Comparison of ENCODE assay signal across 8 cellular contexts in the genomic region with DNA sequence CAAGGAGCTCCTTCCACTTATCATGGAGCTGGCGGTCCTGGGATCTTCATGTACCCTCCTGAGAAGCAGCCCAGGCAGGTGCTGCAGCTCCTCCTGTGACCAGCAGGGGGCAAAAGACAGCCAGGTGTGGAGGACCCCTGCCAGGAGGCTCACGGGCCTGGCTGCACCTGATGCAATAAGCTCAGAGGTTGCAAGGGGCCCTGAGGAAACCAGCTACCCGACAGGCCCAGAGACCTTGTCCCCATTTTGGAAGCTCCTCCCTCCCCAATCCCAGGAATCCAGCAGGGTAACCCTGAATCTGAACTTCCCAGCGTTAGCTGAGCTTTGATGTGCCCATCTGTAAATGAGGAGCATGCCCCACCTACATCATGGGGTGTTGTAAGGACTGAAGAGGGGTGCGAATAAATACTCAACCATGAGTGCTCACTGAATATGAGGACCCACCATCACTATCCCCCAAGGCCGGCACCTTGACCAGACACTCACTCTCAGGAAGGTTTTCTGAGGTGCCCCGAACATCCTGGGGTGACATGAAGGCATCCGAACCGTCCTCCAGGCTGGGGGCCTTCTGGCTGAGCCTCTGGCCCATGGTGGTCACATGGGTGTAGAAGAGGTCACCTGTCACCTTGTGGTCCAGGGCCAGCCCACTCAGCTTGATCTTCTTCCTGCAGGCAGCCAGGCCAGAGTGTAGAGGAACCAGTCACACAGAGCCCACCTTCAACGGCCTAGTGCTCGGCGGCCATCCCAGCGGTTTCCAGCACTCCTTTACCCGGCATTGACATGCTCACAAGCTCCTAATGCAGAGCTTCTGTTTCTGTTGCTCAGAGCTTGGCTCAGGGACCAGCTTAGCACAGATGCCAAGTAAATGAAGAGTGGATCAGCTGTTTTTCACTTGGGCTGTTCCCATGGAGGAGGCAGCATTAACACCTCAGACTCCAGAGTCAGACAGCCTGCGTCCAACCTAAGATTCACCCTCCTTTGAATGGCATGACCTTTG. TPM values are rescaled to one million over a fixed set of nuclear protein-coding genes. Genes with fewer than 3 reads are reported as not detected.
DNase-seq lines count a peak whose midpoint lies in the region; ATAC-seq, FAIRE-seq and TF ChIP-seq lines count a peak whose summit lies in the region.

No MANE protein-coding gene starts in this region.

- H3K36me3 Mint-ChIP-seq in T-helper 1 cell treated with Interleukin-12 subunit alpha and Interleukin-12 subunit beta and Interleukin-4 antibody, amounts not matched to agents 30 μg/mL and 1 μg/mL, for 36 hours (ENCODE audit: low read depth), result peaks cover 2% of the 10 kb centered on the region
- H3K36me3 Mint-ChIP-seq in astrocyte (ENCODE audit: low read depth, unreplicated experiment), result peaks cover 10% of the 10 kb centered on the region

- H3K27me3 ChIP-seq in AG04450 (ENCODE audit: control insufficient read depth, insufficient read depth, low read length) (no peaks in the 10 kb centered on the region), astrocyte (ENCODE audit: insufficient read depth, low read length) (no peaks in the 10 kb centered on the region), kidney epithelial cell (ENCODE audit: control insufficient read depth, insufficient read depth, low read length) (no peaks in the 10 kb centered on the region)

- H3K9ac ChIP-seq in astrocyte (ENCODE audit: low read length), result no peak overlapping the region

- CTCF ChIA-PET in AG04450 (lab: Charles Lee), result interaction anchor here (0.6 to 6.3 kb wide), 40 partner anchors 8 to 1032 kb away, joined by 3 to 121 read pairs (median 5); partner anchors contain the start of genes RTN4RL2, SLC43A1, SMTNL1 and TNKS1BP1

- DNase-seq in AG04450 (ENCODE audit: low read depth, low spot score) (no peak), HT-29 (ENCODE audit: low spot score) (peak; percentile 87), astrocyte (ENCODE audit: low read depth) (no peak), kidney epithelial cell (ENCODE audit: low read depth) (no peak)
- peak in 2 of 3 experiments; percentile 68 to 73 for DNase-seq in stimulated activated CD4-positive, alpha-beta T cell treated with anti-CD3 and anti-CD28 coated beads, TNF-alpha, amount 100 ng/mL, for 24 hours (ENCODE audit: low read depth in 3 of 3)

- ATAC-seq in GM19035 (IDR thresholded peaks at IDR 0.05; ENCODE audit: unreplicated experiment), result peak; percentile 77
- ATAC-seq in GM19467 (IDR thresholded peaks at IDR 0.05; ENCODE audit: unreplicated experiment), result no peak

- H3K27ac ChIP-seq in AG04450 (ENCODE audit: low read depth, low read length), result peak overlapping the region; percentile 31
- H3K27ac ChIP-seq in astrocyte (ENCODE audit: low read depth, low read length), result no peak overlapping the region

- no peak overlapping the region for H2AFZ ChIP-seq in astrocyte (ENCODE audit: low read depth, low read length)

- H3K4me1 ChIP-seq in astrocyte (ENCODE audit: insufficient read depth, low read length), result no peaks in the 10 kb centered on the region

- H3K36me3 ChIP-seq in astrocyte (ENCODE audit: insufficient read depth, low read length) (no peaks in the 10 kb centered on the region), kidney epithelial cell (ENCODE audit: control insufficient read depth, insufficient read depth, low read length) (no peaks in the 10 kb centered on the region)

- no peak overlapping the region for H3K4me3 ChIP-seq in AG04450 (ENCODE audit: low read depth, low read length)
- H3K4me3 ChIP-seq in astrocyte (ENCODE audit: insufficient read depth, low read depth, low read length), result no peak overlapping the region
- H3K4me3 ChIP-seq in kidney epithelial cell (ENCODE audit: low read depth, low read length), result no peak overlapping the region

- no peaks in the 10 kb centered on the region for H3K9me3 Mint-ChIP-seq in T-helper 1 cell treated with Interleukin-12 subunit alpha and Interleukin-12 subunit beta and Interleukin-4 antibody, amounts not matched to agents 30 μg/mL and 1 μg/mL, for 36 hours
- no peaks in the 10 kb centered on the region for H3K9me3 Mint-ChIP-seq in astrocyte (ENCODE audit: unreplicated experiment)

- no peak overlapping the region for H3K4me2 ChIP-seq in astrocyte (ENCODE audit: low read length)

- no peak overlapping the region for H3K4me3 Mint-ChIP-seq in T-helper 1 cell treated with Interleukin-12 subunit alpha and Interleukin-12 subunit beta and Interleukin-4 antibody, amounts not matched to agents 30 μg/mL and 1 μg/mL, for 36 hours
- H3K4me3 Mint-ChIP-seq in astrocyte (ENCODE audit: unreplicated experiment), result no peak overlapping the region

- H4K20me1 ChIP-seq in astrocyte (ENCODE audit: insufficient read depth, low read length), result peaks cover 4% of the 10 kb centered on the region

- no peaks in the 10 kb centered on the region for H3K79me2 ChIP-seq in astrocyte (ENCODE audit: insufficient read depth, low read length)

- H3K4me1 Mint-ChIP-seq in T-helper 1 cell treated with Interleukin-12 subunit alpha and Interleukin-12 subunit beta and Interleukin-4 antibody, amounts not matched to agents 30 μg/mL and 1 μg/mL, for 36 hours (ENCODE audit: low read depth), result peaks cover 3% of the 10 kb centered on the region
- H3K4me1 Mint-ChIP-seq in astrocyte (ENCODE audit: low read depth, unreplicated experiment), result no peaks in the 10 kb centered on the region

- TF ChIP-seq CTCF in AG04450 (IDR thresholded peaks at IDR 0.05; ENCODE audit: low read depth, low read length) (peak; percentile 87), astrocyte (IDR thresholded peaks at IDR 0.05; ENCODE audit: insufficient read depth, low read depth, low read length) (peak; percentile 75), kidney epithelial cell (IDR thresholded peaks at IDR 0.05; ENCODE audit: insufficient read depth, low read length, poor library complexity, severe bottlenecking) (peak; percentile 98)

- POLR2A ChIA-PET in AG04450 (lab: Yijun Ruan, JAX), result interaction anchor here (1.1 kb wide), 1 partner anchor 33 kb away, joined by 5 read pairs; no protein-coding TSS in a partner anchor

- H3K27me3 Mint-ChIP-seq in T-helper 1 cell treated with Interleukin-12 subunit alpha and Interleukin-12 subunit beta and Interleukin-4 antibody, amounts not matched to agents 30 μg/mL and 1 μg/mL, for 36 hours (ENCODE audit: low read depth), result no peaks in the 10 kb centered on the region
- H3K27me3 Mint-ChIP-seq in astrocyte (ENCODE audit: low read depth, unreplicated experiment), result peaks cover 40% of the 10 kb centered on the region

- H3K27ac Mint-ChIP-seq in T-helper 1 cell treated with Interleukin-12 subunit alpha and Interleukin-12 subunit beta and Interleukin-4 antibody, amounts not matched to agents 30 μg/mL and 1 μg/mL, for 36 hours, result peak overlapping the region; percentile 49
- H3K27ac Mint-ChIP-seq in astrocyte (ENCODE audit: unreplicated experiment), result no peak overlapping the region

- H3K9me3 ChIP-seq in AG04450 (ENCODE audit: control insufficient read depth, insufficient read depth, low read length) (no peaks in the 10 kb centered on the region), astrocyte (ENCODE audit: insufficient read depth, low read depth, low read length) (no peaks in the 10 kb centered on the region)

- FAIRE-seq in astrocyte (lab: Jason Lieb, UNC), result no peak

RNA-seq across cellular contexts. Expression of gene SLC43A1, which starts 21.7 kb away (rescaled TPM):
- polyA plus RNA-seq in AG04450 (2011; rRNA removed), result 14.6 and 17.5 TPM in 2 replicates
- polyA minus RNA-seq in AG04450 (2011; rRNA and poly(A)+ RNA removed), result 24.5 and 30.1 TPM in 2 replicates
- 47.7 and 60.8 TPM in 2 replicates for total RNA-seq in HT-29 (2014; rRNA removed; shearing (Covaris generic))
- total RNA-seq in astrocyte (3.5 and 4.5 TPM in 2 replicates), kidney epithelial cell (12.5 and 16.7 TPM in 2 replicates)

RNA-seq across cellular contexts. Expression of gene RTN4RL2, which starts 33.5 kb away (rescaled TPM):
- 0.11 and 0.45 TPM in 2 replicates for polyA plus RNA-seq in AG04450 (2011; rRNA removed)
- polyA minus RNA-seq in AG04450 (2011; rRNA and poly(A)+ RNA removed), result not detected in 2 replicates
- 0.79 and 1.1 TPM in 2 replicates for total RNA-seq in HT-29 (2014; rRNA removed; shearing (Covaris generic))
- total RNA-seq in astrocyte (0.50 and 0.65 TPM in 2 replicates), kidney epithelial cell (0.48 and 0.67 TPM in 2 replicates)

RNA-seq across cellular contexts. Expression of gene TIMM10, which starts 36.7 kb away (rescaled TPM):
- 76.6 and 82.8 TPM in 2 replicates for polyA plus RNA-seq in AG04450 (2011; rRNA removed)
- 29.2 and 33.0 TPM in 2 replicates for polyA minus RNA-seq in AG04450 (2011; rRNA and poly(A)+ RNA removed)
- 133 and 143 TPM in 2 replicates for total RNA-seq in HT-29 (2014; rRNA removed; shearing (Covaris generic))
- 56.1 and 60.3 TPM in 2 replicates for total RNA-seq in astrocyte
- 49.6 and 66.4 TPM in 2 replicates for total RNA-seq in kidney epithelial cell

RNA-seq across cellular contexts. Expression of gene SMTNL1, which starts 43.6 kb away (rescaled TPM):
- not detected in 2 replicates for polyA plus RNA-seq in AG04450 (2011; rRNA removed)
- not detected in 2 replicates for polyA minus RNA-seq in AG04450 (2011; rRNA and poly(A)+ RNA removed)
- total RNA-seq in HT-29 (2014; rRNA removed; shearing (Covaris generic)), result not detected in 2 replicates
- total RNA-seq in astrocyte, result not detected in 2 replicates
- not detected in 2 replicates for total RNA-seq in kidney epithelial cell

Comparison
In these comparisons a context has a peak if more than half of its experiments do, and no peak if none do; other contexts are left out.
1. DNase-seq: peak in HT-29 (single experiment) and stimulated activated CD4-positive, alpha-beta T cell treated with anti-CD3 and anti-CD28 coated beads, TNF-alpha, amount 100 ng/mL, for 24 hours (2 of 3); none in AG04450 (single experiment), astrocyte (single experiment) and kidney epithelial cell (single experiment).
2. Peak in every context shown above with its lines, with median percentiles within 50 percentile points of each other: CTCF ChIP-seq.